11 cellular contexts compared by ENCODE assay signal in genomic region chr4:10747186-10747585, GRCh38.
DNase-seq lines count a peak whose midpoint lies in the region; ATAC-seq and TF ChIP-seq lines count a peak whose summit lies in the region.
"Had no signal": no experiment of that assay in that cellular context is flagged by ENCODE, and none has a peak within 500 bp of the region (broad histone marks: within the 10 kb centered on the region; RNA-seq: fewer than 3 reads in every experiment).

No MANE protein-coding gene starts in this region.

- DNase-seq in stimulated activated naive B cell treated with anti-CD40 and anti-IgM and Interleukin-4, amounts not matched to agents 10 μg/mL and 1 μg/mL and 100 μg/mL, for 72 hours, result no peak
- no peak for DNase-seq in testis
- DNase-seq in GM19238 (ENCODE audit: insufficient read length, low spot score), result no peak
- DNase-seq: activated gamma-delta T cell treated with Interleukin-2 at 50 U/mL for 16 hours, NCI-H82 had no signal

- H3K27ac Mint-ChIP-seq in stimulated activated naive B cell treated with anti-CD40 and anti-IgM and Interleukin-4, amounts not matched to agents 10 μg/mL and 1 μg/mL and 100 μg/mL, for 72 hours, result no peak overlapping the region

- no peaks in the 10 kb centered on the region for H3K27me3 ChIP-seq in testis

- no peaks in the 10 kb centered on the region for H3K36me3 ChIP-seq in testis (ENCODE audit: low read depth, missing control alignments)

- peak; percentile 54 for ATAC-seq in GM19023 (IDR thresholded peaks at IDR 0.05; ENCODE audit: unreplicated experiment)
- peak; percentile 65 for ATAC-seq in GM21786 (IDR thresholded peaks at IDR 0.05; ENCODE audit: unreplicated experiment)
- ATAC-seq in HG03196 (IDR thresholded peaks at IDR 0.05; ENCODE audit: unreplicated experiment), result peak; percentile 39
- ATAC-seq in stimulated activated naive B cell treated with anti-CD40 and anti-IgM and Interleukin-4, amounts not matched to agents 10 μg/mL and 1 μg/mL and 100 μg/mL, for 72 hours (replicated peaks), result peak; percentile 66 to 71
- no peak for ATAC-seq in HG03469 (IDR thresholded peaks at IDR 0.05; ENCODE audit: unreplicated experiment)
- ATAC-seq: activated CD4-positive, CD25-positive, alpha-beta regulatory T cell treated with anti-CD3 and anti-CD28 coated beads, Interleukin-2, amount 50 U/mL, for 24 hours had no signal

- H3K9me3 ChIP-seq in testis, result no peaks in the 10 kb centered on the region

- H3K4me3 Mint-ChIP-seq in stimulated activated naive B cell treated with anti-CD40 and anti-IgM and Interleukin-4, amounts not matched to agents 10 μg/mL and 1 μg/mL and 100 μg/mL, for 72 hours, result no peak overlapping the region

- intact Hi-C loops in testis (cut with DNase I; ENCODE audit: low total_unique reads), result no loop called here

- WGBS in testis, 2 donors, result 75 to 79% methylated on average over 5 of the region's 5 CpGs

- H3K4me1 Mint-ChIP-seq in stimulated activated naive B cell treated with anti-CD40 and anti-IgM and Interleukin-4, amounts not matched to agents 10 μg/mL and 1 μg/mL and 100 μg/mL, for 72 hours, result peaks cover 4 to 24% of the 10 kb centered on the region in 2 donors

- no peaks in the 10 kb centered on the region for H3K36me3 Mint-ChIP-seq in stimulated activated naive B cell treated with anti-CD40 and anti-IgM and Interleukin-4, amounts not matched to agents 10 μg/mL and 1 μg/mL and 100 μg/mL, for 72 hours

- H3K9me3 Mint-ChIP-seq in stimulated activated naive B cell treated with anti-CD40 and anti-IgM and Interleukin-4, amounts not matched to agents 10 μg/mL and 1 μg/mL and 100 μg/mL, for 72 hours, result peaks cover 0 to 2% of the 10 kb centered on the region in 2 donors

- no peak overlapping the region for H3K27ac ChIP-seq in testis
- H3K27ac ChIP-seq: SK-N-MC had no signal

- no peak for TF ChIP-seq POLR2A in testis (IDR thresholded peaks at IDR 0.05)

- H3K27me3 Mint-ChIP-seq in stimulated activated naive B cell treated with anti-CD40 and anti-IgM and Interleukin-4, amounts not matched to agents 10 μg/mL and 1 μg/mL and 100 μg/mL, for 72 hours, result no peaks in the 10 kb centered on the region

- no peak for TF ChIP-seq CTCF in testis (IDR thresholded peaks at IDR 0.05)

- no peaks in the 10 kb centered on the region for H3K4me1 ChIP-seq in testis

- H3K4me3 ChIP-seq in testis, result no peak overlapping the region
- H3K4me3 ChIP-seq: SK-N-MC had no signal
